ENCODE assay signal across 9 cellular contexts in the genomic region with DNA sequence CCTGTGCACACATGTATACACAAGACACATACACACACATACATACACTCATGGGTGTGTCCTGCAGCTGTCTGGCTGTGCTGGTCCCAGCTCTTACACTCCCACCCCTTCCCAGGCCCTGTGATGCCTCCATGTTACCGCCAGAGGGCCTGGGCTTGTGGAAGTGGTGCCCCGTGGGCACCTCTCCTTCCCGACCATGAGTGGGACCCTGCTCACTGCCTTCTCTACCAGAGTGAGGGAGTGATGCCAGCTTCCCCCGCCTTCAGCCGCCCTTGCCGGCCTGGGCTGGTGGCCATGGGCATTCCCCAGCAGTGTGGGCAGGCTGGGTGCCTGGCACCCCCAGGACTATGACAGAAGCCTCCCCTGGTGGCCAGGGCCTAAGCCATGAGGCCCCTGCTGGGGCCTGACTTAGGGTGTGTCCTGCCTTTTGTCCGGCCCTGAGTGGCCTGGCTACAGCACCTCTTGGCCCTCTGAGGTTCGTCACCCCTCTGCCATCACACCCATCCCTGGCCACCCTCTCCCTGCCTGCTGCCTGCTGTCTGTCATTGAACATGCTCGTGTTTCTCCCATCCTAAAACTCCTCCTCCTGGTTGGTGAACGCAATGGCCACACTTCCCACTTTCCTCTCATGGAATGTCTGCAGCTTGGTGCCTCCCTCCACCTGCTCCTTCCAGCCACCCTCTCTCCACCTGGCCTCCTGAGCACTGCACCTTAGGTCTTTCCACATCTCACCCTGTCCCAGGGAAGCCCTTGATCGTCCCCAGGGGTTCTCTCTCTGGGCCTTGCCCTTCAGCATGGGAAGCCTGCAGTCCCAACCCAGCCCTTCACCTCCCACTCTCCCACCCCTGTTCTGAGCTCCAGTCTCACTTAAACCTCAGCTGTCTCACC. TPM values are rescaled to one million over a fixed set of nuclear protein-coding genes. Genes with fewer than 3 reads are reported as not detected.
A peak's percentile ranks its signal among the peaks of the same experiment; 100 is the strongest.
DNase-seq lines count a peak whose midpoint lies in the region; ATAC-seq, FAIRE-seq and TF ChIP-seq lines count a peak whose summit lies in the region.
"Had no signal": no experiment of that assay in that cellular context is flagged by ENCODE, and none has a peak within 500 bp of the region (broad histone marks: within the 10 kb centered on the region; RNA-seq: fewer than 3 reads in every experiment).

No MANE protein-coding gene starts in this region.

- H3K4me3 ChIP-seq in keratinocyte (ENCODE audit: control insufficient read depth in 2 of 3, extremely low read depth in 1 of 3, insufficient read depth in 2 of 3, low read depth in 1 of 3, low read length in 3 of 3), result no peak overlapping the region
- H3K4me3 ChIP-seq in upper lobe of right lung, result no peak overlapping the region

- TF ChIP-seq CTCF in HFFc6 (IDR thresholded peaks at IDR 0.05) (peak; percentile 80), keratinocyte (optimal IDR thresholded peaks at IDR 0.05 in 1 of 3, IDR thresholded peaks at IDR 0.05 in 1 of 3, conservative IDR thresholded peaks at IDR 0.05 in 1 of 3; ENCODE audit: extremely low read depth in 1 of 3, insufficient read depth in 2 of 3, low read length in 3 of 3) (peak; percentile 27 to 47 (median 38)), upper lobe of right lung (IDR thresholded peaks at IDR 0.05) (peak; percentile 46)

- H3K9me3 Mint-ChIP-seq in HFFc6, result no peaks in the 10 kb centered on the region
- no peaks in the 10 kb centered on the region for H3K9me3 Mint-ChIP-seq in activated naive CD4-positive, alpha-beta T cell treated with anti-CD3 and anti-CD28 coated beads, Interleukin-2, amount 10 ng/mL, durations not matched to agents 7 days and 5 days
- H3K9me3 Mint-ChIP-seq: activated naive CD4-positive, alpha-beta T cell treated with anti-CD3 and anti-CD28 coated beads, Interleukin-2, amount 50 U/mL, for 24 hours had no signal

- peaks cover 23% of the 10 kb centered on the region for H3K4me1 Mint-ChIP-seq in HFFc6 (ENCODE audit: low read depth)
- peaks cover 9% of the 10 kb centered on the region for H3K4me1 Mint-ChIP-seq in activated naive CD4-positive, alpha-beta T cell treated with anti-CD3 and anti-CD28 coated beads, Interleukin-2, amount 10 ng/mL, durations not matched to agents 7 days and 5 days
- H3K4me1 Mint-ChIP-seq: activated naive CD4-positive, alpha-beta T cell treated with anti-CD3 and anti-CD28 coated beads, Interleukin-2, amount 50 U/mL, for 24 hours had no signal

- H3K4me3 Mint-ChIP-seq in HFFc6, result no peak overlapping the region
- H3K4me3 Mint-ChIP-seq in activated naive CD4-positive, alpha-beta T cell treated with anti-CD3 and anti-CD28 coated beads, Interleukin-2, amount 10 ng/mL, durations not matched to agents 7 days and 5 days, result no peak overlapping the region
- H3K4me3 Mint-ChIP-seq: activated naive CD4-positive, alpha-beta T cell treated with anti-CD3 and anti-CD28 coated beads, Interleukin-2, amount 50 U/mL, for 24 hours had no signal

- no peaks in the 10 kb centered on the region; the same call in 1 of the 2 replicates for H3K27me3 Mint-ChIP-seq in HFFc6 (ENCODE audit: insufficient read depth)
- peaks cover 22% of the 10 kb centered on the region for H3K27me3 Mint-ChIP-seq in activated naive CD4-positive, alpha-beta T cell treated with anti-CD3 and anti-CD28 coated beads, Interleukin-2, amount 10 ng/mL, durations not matched to agents 7 days and 5 days
- H3K27me3 Mint-ChIP-seq: activated naive CD4-positive, alpha-beta T cell treated with anti-CD3 and anti-CD28 coated beads, Interleukin-2, amount 50 U/mL, for 24 hours had no signal

- H2AFZ ChIP-seq in keratinocyte (ENCODE audit: control insufficient read depth, low read length), result no peak overlapping the region

- dilution Hi-C loops in keratinocyte (cut with MboI; ENCODE audit: extremely low pct_ligation_motif_present, low sequenced_read_pairs), result no loop called here

- CTCF ChIA-PET in activated naive CD4-positive, alpha-beta T cell treated with anti-CD3 and anti-CD28 coated beads, Interleukin-2, amount 10 ng/mL, durations not matched to agents 7 days and 5 days (lab: Charles Lee), result interaction anchor here (0.5 to 7.5 kb wide), 6 partner anchors 9 to 1307 kb away, joined by 3 to 352 read pairs (median 3); no protein-coding TSS in a partner anchor

- H3K9me3 ChIP-seq in keratinocyte (ENCODE audit: control insufficient read depth, low read depth, low read length) (no peaks in the 10 kb centered on the region), upper lobe of right lung (no peaks in the 10 kb centered on the region)

- no peaks in the 10 kb centered on the region for H4K20me1 ChIP-seq in keratinocyte (ENCODE audit: control insufficient read depth, extremely low read depth, insufficient read depth, low read length)

- peak overlapping the region; percentile 92 for H3K27ac ChIP-seq in angular gyrus (ENCODE audit: low read depth, low read length)
- no peak overlapping the region for H3K27ac ChIP-seq in keratinocyte (ENCODE audit: control insufficient read depth, insufficient read depth, low read length)
- no peak overlapping the region for H3K27ac ChIP-seq in upper lobe of right lung

- no peak for FAIRE-seq in keratinocyte (lab: Jason Lieb, UNC)

- no peaks in the 10 kb centered on the region for H3K36me3 Mint-ChIP-seq in HFFc6 (ENCODE audit: low read depth)
- H3K36me3 Mint-ChIP-seq in activated naive CD4-positive, alpha-beta T cell treated with anti-CD3 and anti-CD28 coated beads, Interleukin-2, amount 10 ng/mL, durations not matched to agents 7 days and 5 days, result no peaks in the 10 kb centered on the region
- H3K36me3 Mint-ChIP-seq: activated naive CD4-positive, alpha-beta T cell treated with anti-CD3 and anti-CD28 coated beads, Interleukin-2, amount 50 U/mL, for 24 hours had no signal

- H3K4me2 ChIP-seq in keratinocyte (ENCODE audit: control insufficient read depth, extremely low read depth, insufficient read depth, low read depth, low read length), result no peak overlapping the region

- H3K27me3 ChIP-seq in keratinocyte (ENCODE audit: control insufficient read depth, extremely low read depth, insufficient read depth, low read length), result no peaks in the 10 kb centered on the region
- H3K27me3 ChIP-seq in upper lobe of right lung, result no peaks in the 10 kb centered on the region

- no peak overlapping the region for H3K9ac ChIP-seq in keratinocyte (ENCODE audit: control insufficient read depth, extremely low read depth, insufficient read depth, low read length)

- intact Hi-C loops in upper lobe of right lung (cut with DNase I), result loop anchor here (5.0 kb wide), 1 partner anchor 153 kb away; no protein-coding TSS in a partner anchor

- ATAC-seq in upper lobe of right lung, result no peak
- ATAC-seq in GM19328 (IDR thresholded peaks at IDR 0.05; ENCODE audit: unreplicated experiment), result no peak
- no peak for ATAC-seq in GM18909 (IDR thresholded peaks at IDR 0.05; ENCODE audit: poor library complexity, unreplicated experiment)

- no peak overlapping the region for H3K27ac Mint-ChIP-seq in HFFc6
- H3K27ac Mint-ChIP-seq in activated naive CD4-positive, alpha-beta T cell treated with anti-CD3 and anti-CD28 coated beads, Interleukin-2, amount 10 ng/mL, durations not matched to agents 7 days and 5 days, result no peak overlapping the region
- H3K27ac Mint-ChIP-seq: activated naive CD4-positive, alpha-beta T cell treated with anti-CD3 and anti-CD28 coated beads, Interleukin-2, amount 50 U/mL, for 24 hours had no signal

- DNase-seq in AG08396 (ENCODE audit: low spot score) (peak; percentile 52), HFFc6 (peak; percentile 27), keratinocyte (ENCODE audit: low read depth, low spot score) (no peak), upper lobe of right lung (peak; percentile 51)
- DNase-seq in activated naive CD4-positive, alpha-beta T cell treated with anti-CD3 and anti-CD28 coated beads, Interleukin-2, amount 10 ng/mL, durations not matched to agents 7 days and 5 days, result no peak

- peaks cover 11% of the 10 kb centered on the region for H3K4me1 ChIP-seq in keratinocyte (ENCODE audit: control insufficient read depth, extremely low read depth, insufficient read depth, low read length)
- H3K4me1 ChIP-seq in upper lobe of right lung, result peaks cover 6% of the 10 kb centered on the region

- H3K79me2 ChIP-seq in keratinocyte (ENCODE audit: control insufficient read depth, insufficient read depth, low read length), result no peaks in the 10 kb centered on the region

- H3K9me1 ChIP-seq in keratinocyte (ENCODE audit: control insufficient read depth, extremely low read depth, insufficient read depth, low read length), result no peaks in the 10 kb centered on the region

- H3K36me3 ChIP-seq in keratinocyte (ENCODE audit: control insufficient read depth in 2 of 2, extremely low read depth in 1 of 2, insufficient read depth in 2 of 2, low read length in 2 of 2), result peaks cover 0 to 6% of the 10 kb centered on the region in 2 experiments
- no peaks in the 10 kb centered on the region for H3K36me3 ChIP-seq in upper lobe of right lung

RNA-seq across cellular contexts. Expression of gene HDAC11, which starts 14.6 kb away (rescaled TPM):
- total RNA-seq in HFFc6 (2021; fragmentation: NEBNext Ultra II Directional; extraction: Animal tissue kit (Norgen Biotek cat#: 25700)), result 10 to 100 TPM in 2 of 6 experiments, 1 to 10 TPM in 4; 8.0 to 12.4 (median 9.1) TPM
- polyA plus RNA-seq in keratinocyte, result 9.8 to 16.6 TPM (median 12.6 TPM) in 3 replicates
- 2.7 TPM for polyA plus RNA-seq in keratinocyte (2011; ENCODE audit: low read depth)
- polyA plus RNA-seq in keratinocyte (2011; cell fraction: cytosol; rRNA removed), result 9.8 and 17.3 TPM in 2 replicates
- polyA plus RNA-seq in keratinocyte (2011; cell fraction: nucleus; rRNA removed), result 12.8 and 15.6 TPM in 2 replicates
- 13.6 and 18.2 TPM in 2 replicates for polyA plus RNA-seq in keratinocyte (2012; ENCODE audit: low replicate concordance)
- 6.7 to 18.3 TPM (median 9.3 TPM) in 3 replicates for polyA minus RNA-seq in keratinocyte
- 18.4 TPM for polyA minus RNA-seq in keratinocyte (2011; cell fraction: cytosol; rRNA and poly(A)+ RNA removed)
- polyA minus RNA-seq in keratinocyte (2011; cell fraction: nucleus; rRNA and poly(A)+ RNA removed), result 6.1 and 8.8 TPM in 2 replicates
- total RNA-seq in upper lobe of right lung, result 15.0 TPM

RNA-seq across cellular contexts. Expression of gene FBLN2, which starts 54.2 kb away (rescaled TPM):
- 10 to 100 TPM; 55.7 to 84.5 (median 69.4) TPM for total RNA-seq in HFFc6 (2021; fragmentation: NEBNext Ultra II Directional; extraction: Animal tissue kit (Norgen Biotek cat#: 25700))
- 0.72 to 3.2 TPM (median 0.87 TPM) in 3 replicates for polyA plus RNA-seq in keratinocyte
- 1.1 TPM for polyA plus RNA-seq in keratinocyte (2011; ENCODE audit: low read depth)
- 0.15 and 0.61 TPM in 2 replicates for polyA plus RNA-seq in keratinocyte (2011; cell fraction: cytosol; rRNA removed)
- polyA plus RNA-seq in keratinocyte (2011; cell fraction: nucleus; rRNA removed), result 1.6 and 2.6 TPM in 2 replicates
- 1.2 and 2.6 TPM in 2 replicates for polyA plus RNA-seq in keratinocyte (2012; ENCODE audit: low replicate concordance)
- polyA minus RNA-seq in keratinocyte, result 1.4 to 3.1 TPM (median 1.8 TPM) in 3 replicates
- polyA minus RNA-seq in keratinocyte (2011; cell fraction: cytosol; rRNA and poly(A)+ RNA removed), result 1.7 TPM
- polyA minus RNA-seq in keratinocyte (2011; cell fraction: nucleus; rRNA and poly(A)+ RNA removed), result 3.2 and 3.7 TPM in 2 replicates
- 32.9 TPM for total RNA-seq in upper lobe of right lung

Comparison
In these comparisons a context has a peak if more than half of its experiments do, and no peak if none do; other contexts are left out.
1. DNase-seq: peak in AG08396 (single experiment), HFFc6 (single experiment) and upper lobe of right lung (single experiment); none in keratinocyte (single experiment) and activated naive CD4-positive, alpha-beta T cell treated with anti-CD3 and anti-CD28 coated beads, Interleukin-2, amount 10 ng/mL, durations not matched to agents 7 days and 5 days (single experiment).
2. Peak in every context shown above with its lines, with median percentiles within 50 percentile points of each other: CTCF ChIP-seq.